ENCODE assay signal across 20 cellular contexts in the genomic region with DNA sequence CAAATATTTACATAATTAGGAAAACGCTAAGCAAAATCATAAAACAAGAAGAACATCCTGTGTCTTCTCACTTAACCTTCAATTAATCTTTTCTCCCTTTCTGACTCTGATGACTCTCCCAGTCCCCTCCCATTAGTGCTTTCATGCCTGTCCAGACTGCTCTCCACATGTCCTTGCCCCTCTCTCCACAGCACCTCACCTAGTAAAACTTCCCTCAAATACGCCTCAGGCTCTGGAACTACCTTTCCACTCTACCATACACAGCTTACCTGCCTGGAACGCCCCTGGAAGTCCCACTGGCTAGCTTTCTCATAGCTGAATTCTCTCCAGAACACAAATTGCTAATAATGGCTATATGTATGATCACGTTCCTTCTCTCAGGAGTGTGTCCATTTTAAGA. TPM values are rescaled to one million over a fixed set of nuclear protein-coding genes. Genes with fewer than 3 reads are reported as not detected.
A peak's percentile ranks its signal among the peaks of the same experiment; 100 is the strongest.
DNase-seq lines count a peak whose midpoint lies in the region; ATAC-seq, FAIRE-seq and TF ChIP-seq lines count a peak whose summit lies in the region.
"Had no signal": no experiment of that assay in that cellular context is flagged by ENCODE, and none has a peak within 500 bp of the region (broad histone marks: within the 10 kb centered on the region; RNA-seq: fewer than 3 reads in every experiment).

No MANE protein-coding gene starts in this region.

- H3K27ac ChIP-seq in foreskin keratinocyte: no peak overlapping the region
- H3K27ac ChIP-seq: A549, C4-2B had no signal

- H3K9me3 Mint-ChIP-seq in stimulated activated effector memory CD8-positive, alpha-beta T cell treated with anti-CD3 and anti-CD28 coated beads, Interleukin-12 subunit alpha, Interleukin-12 subunit beta, amount 100 ng/mL, for 72 hours: peaks cover 4% of the 10 kb centered on the region
- H3K9me3 Mint-ChIP-seq in activated T-helper 1 cell treated with anti-CD3 and anti-CD28 coated beads, Interleukin-12 subunit alpha, Interleukin-12 subunit beta, Interleukin-2, Interleukin-4 antibody, amounts not matched to agents 30 ng/mL and 10 ng/mL and 1 ng/mL, durations not matched to agents 14 hours and 24 hours and 36 hours: no peaks in the 10 kb centered on the region
- H3K9me3 Mint-ChIP-seq in activated T-cell treated with anti-CD3 and anti-CD28 coated beads, Interleukin-2, amount 50 U/mL, for 24 hours: no peaks in the 10 kb centered on the region
- H3K9me3 Mint-ChIP-seq: CD8-positive, alpha-beta T cell had no signal

- ATAC-seq in foreskin keratinocyte: peak; percentile 94
- peak; percentile 46 for ATAC-seq in stimulated activated effector memory CD8-positive, alpha-beta T cell treated with anti-CD3 and anti-CD28 coated beads, Interleukin-12 subunit alpha, Interleukin-12 subunit beta, amount 100 ng/mL, for 72 hours
- ATAC-seq: A549; CD8-positive, alpha-beta T cell; HCT116; HepG2 had no signal

- no peak overlapping the region for H3K4me3 Mint-ChIP-seq in stimulated activated effector memory CD8-positive, alpha-beta T cell treated with anti-CD3 and anti-CD28 coated beads, Interleukin-12 subunit alpha, Interleukin-12 subunit beta, amount 100 ng/mL, for 72 hours
- no peak overlapping the region for H3K4me3 Mint-ChIP-seq in activated T-helper 1 cell treated with anti-CD3 and anti-CD28 coated beads, Interleukin-12 subunit alpha, Interleukin-12 subunit beta, Interleukin-2, Interleukin-4 antibody, amounts not matched to agents 30 ng/mL and 10 ng/mL and 1 ng/mL, durations not matched to agents 14 hours and 24 hours and 36 hours
- H3K4me3 Mint-ChIP-seq in activated T-cell treated with anti-CD3 and anti-CD28 coated beads, Interleukin-2, amount 50 U/mL, for 24 hours: no peak overlapping the region
- H3K4me3 Mint-ChIP-seq: CD8-positive, alpha-beta T cell had no signal

- H3K4me1 Mint-ChIP-seq in stimulated activated effector memory CD8-positive, alpha-beta T cell treated with anti-CD3 and anti-CD28 coated beads, Interleukin-12 subunit alpha, Interleukin-12 subunit beta, amount 100 ng/mL, for 72 hours: no peaks in the 10 kb centered on the region
- no peaks in the 10 kb centered on the region for H3K4me1 Mint-ChIP-seq in activated T-helper 1 cell treated with anti-CD3 and anti-CD28 coated beads, Interleukin-12 subunit alpha, Interleukin-12 subunit beta, Interleukin-2, Interleukin-4 antibody, amounts not matched to agents 30 ng/mL and 10 ng/mL and 1 ng/mL, durations not matched to agents 14 hours and 24 hours and 36 hours (ENCODE audit: low read depth)
- no peaks in the 10 kb centered on the region for H3K4me1 Mint-ChIP-seq in activated T-cell treated with anti-CD3 and anti-CD28 coated beads, Interleukin-2, amount 50 U/mL, for 24 hours (ENCODE audit: low read depth)

- no peak overlapping the region for H3K27ac Mint-ChIP-seq in stimulated activated effector memory CD8-positive, alpha-beta T cell treated with anti-CD3 and anti-CD28 coated beads, Interleukin-12 subunit alpha, Interleukin-12 subunit beta, amount 100 ng/mL, for 72 hours
- H3K27ac Mint-ChIP-seq in activated T-helper 1 cell treated with anti-CD3 and anti-CD28 coated beads, Interleukin-12 subunit alpha, Interleukin-12 subunit beta, Interleukin-2, Interleukin-4 antibody, amounts not matched to agents 30 ng/mL and 10 ng/mL and 1 ng/mL, durations not matched to agents 14 hours and 24 hours and 36 hours: no peak overlapping the region
- no peak overlapping the region for H3K27ac Mint-ChIP-seq in activated T-cell treated with anti-CD3 and anti-CD28 coated beads, Interleukin-2, amount 50 U/mL, for 24 hours
- H3K27ac Mint-ChIP-seq: CD8-positive, alpha-beta T cell had no signal

- no peaks in the 10 kb centered on the region for H3K36me3 ChIP-seq in bronchial epithelial cell (ENCODE audit: control insufficient read depth, insufficient read depth, low read length)
- H3K36me3 ChIP-seq: BE2C had no signal

- peak; percentile 61 for DNase-seq in NCI-H69 (lab: John Stamatoyannopoulos, UW)
- peak; percentile 27 for DNase-seq in bronchial epithelial cell (ENCODE audit: low read depth)
- DNase-seq in foreskin keratinocyte: peak; percentile 63 to 86
- DNase-seq in stimulated activated effector memory CD8-positive, alpha-beta T cell treated with anti-CD3 and anti-CD28 coated beads, Interleukin-12 subunit alpha, Interleukin-12 subunit beta, amount 100 ng/mL, for 72 hours (ENCODE audit: low spot score in 2 of 2): no peak
- DNase-seq in activated T-helper 1 cell treated with anti-CD3 and anti-CD28 coated beads, Interleukin-12 subunit alpha, Interleukin-12 subunit beta, Interleukin-2, Interleukin-4 antibody, amounts not matched to agents 30 ng/mL and 10 ng/mL and 1 ng/mL, durations not matched to agents 14 hours and 24 hours and 36 hours (ENCODE audit: low spot score): no peak
- DNase-seq in activated T-cell treated with anti-CD3 and anti-CD28 coated beads, Interleukin-2, amount 50 U/mL, for 24 hours: no peak
- DNase-seq in activated effector memory CD4-positive, alpha-beta T cell treated with Interleukin-2 at 50 U/mL for 16 hours: no peak
- DNase-seq: BE2C; CD8-positive, alpha-beta T cell; COR-L47; DND-41; GDM1 had no signal

- H3K27me3 ChIP-seq in bronchial epithelial cell (ENCODE audit: control insufficient read depth, insufficient read depth, low read length) (no peaks in the 10 kb centered on the region), foreskin keratinocyte (no peaks in the 10 kb centered on the region)
- H3K27me3 ChIP-seq: BE2C had no signal

- no peaks in the 10 kb centered on the region for H3K36me3 Mint-ChIP-seq in stimulated activated effector memory CD8-positive, alpha-beta T cell treated with anti-CD3 and anti-CD28 coated beads, Interleukin-12 subunit alpha, Interleukin-12 subunit beta, amount 100 ng/mL, for 72 hours
- H3K36me3 Mint-ChIP-seq in activated T-helper 1 cell treated with anti-CD3 and anti-CD28 coated beads, Interleukin-12 subunit alpha, Interleukin-12 subunit beta, Interleukin-2, Interleukin-4 antibody, amounts not matched to agents 30 ng/mL and 10 ng/mL and 1 ng/mL, durations not matched to agents 14 hours and 24 hours and 36 hours (ENCODE audit: low read depth): no peaks in the 10 kb centered on the region
- H3K36me3 Mint-ChIP-seq in activated T-cell treated with anti-CD3 and anti-CD28 coated beads, Interleukin-2, amount 50 U/mL, for 24 hours (ENCODE audit: low read depth): no peaks in the 10 kb centered on the region
- H3K36me3 Mint-ChIP-seq: CD8-positive, alpha-beta T cell had no signal

- no peaks in the 10 kb centered on the region for H3K4me1 ChIP-seq in foreskin keratinocyte
- H3K4me1 ChIP-seq: A549, BE2C had no signal

- no peaks in the 10 kb centered on the region for H3K27me3 Mint-ChIP-seq in activated T-helper 1 cell treated with anti-CD3 and anti-CD28 coated beads, Interleukin-12 subunit alpha, Interleukin-12 subunit beta, Interleukin-2, Interleukin-4 antibody, amounts not matched to agents 30 ng/mL and 10 ng/mL and 1 ng/mL, durations not matched to agents 14 hours and 24 hours and 36 hours (ENCODE audit: insufficient read depth)
- H3K27me3 Mint-ChIP-seq in activated T-cell treated with anti-CD3 and anti-CD28 coated beads, Interleukin-2, amount 50 U/mL, for 24 hours: no peaks in the 10 kb centered on the region

- TF ChIP-seq CTCF in bronchial epithelial cell (IDR thresholded peaks at IDR 0.05; ENCODE audit: insufficient read depth, low read length, severe bottlenecking) (no peak), foreskin keratinocyte (conservative IDR thresholded peaks at IDR 0.05) (no peak)

- intact Hi-C loops in activated T-helper 1 cell treated with anti-CD3 and anti-CD28 coated beads, Interleukin-12 subunit alpha, Interleukin-12 subunit beta, Interleukin-2, Interleukin-4 antibody, amounts not matched to agents 30 ng/mL and 10 ng/mL and 1 ng/mL, durations not matched to agents 14 hours and 24 hours and 36 hours (cut with micrococcal nuclease): no loop called here

- FAIRE-seq in bronchial epithelial cell (lab: Jason Lieb, UNC): no peak
- FAIRE-seq: A549, D721Med, HepG2, HTR-8/SVneo had no signal

- H3K4me3 ChIP-seq in bronchial epithelial cell (ENCODE audit: low read depth, low read length): no peak overlapping the region
- H3K4me3 ChIP-seq: A549 had no signal

RNA-seq across cellular contexts. Expression of gene SLC5A8, which starts 44.7 kb away (rescaled TPM):
- under 0.01 TPM in 1 of 2 replicates, not detected in the other for total RNA-seq in bronchial epithelial cell
- 0.10 and 0.14 TPM in 2 replicates for total RNA-seq in foreskin keratinocyte
- polyA plus RNA-seq in foreskin keratinocyte: 0.02 and 0.06 TPM in 2 replicates
- total RNA-seq in activated T-helper 1 cell treated with anti-CD3 and anti-CD28 coated beads, Interleukin-12 subunit alpha, Interleukin-12 subunit beta, Interleukin-2, Interleukin-4 antibody, amounts not matched to agents 30 ng/mL and 10 ng/mL and 1 ng/mL, durations not matched to agents 14 hours and 24 hours and 36 hours: not detected in 2 replicates
- total RNA-seq: CD8-positive, alpha-beta T cell; H4; HepG2 had no signal
- polyA plus RNA-seq: A549, AG04450, HepG2 had no signal

Comparison
In these comparisons a context has a peak if more than half of its experiments do, and no peak if none do; other contexts are left out.
1. DNase-seq: peak in NCI-H69 (single experiment), bronchial epithelial cell (single experiment) and foreskin keratinocyte (2 of 2); none in stimulated activated effector memory CD8-positive, alpha-beta T cell treated with anti-CD3 and anti-CD28 coated beads, Interleukin-12 subunit alpha, Interleukin-12 subunit beta, amount 100 ng/mL, for 72 hours (0 of 2), activated T-helper 1 cell treated with anti-CD3 and anti-CD28 coated beads, Interleukin-12 subunit alpha, Interleukin-12 subunit beta, Interleukin-2, Interleukin-4 antibody, amounts not matched to agents 30 ng/mL and 10 ng/mL and 1 ng/mL, durations not matched to agents 14 hours and 24 hours and 36 hours (single experiment), activated T-cell treated with anti-CD3 and anti-CD28 coated beads, Interleukin-2, amount 50 U/mL, for 24 hours (single experiment) and activated effector memory CD4-positive, alpha-beta T cell treated with Interleukin-2 at 50 U/mL for 16 hours (single experiment).